ENCODE assay signal across 23 cellular contexts in the genomic region with DNA sequence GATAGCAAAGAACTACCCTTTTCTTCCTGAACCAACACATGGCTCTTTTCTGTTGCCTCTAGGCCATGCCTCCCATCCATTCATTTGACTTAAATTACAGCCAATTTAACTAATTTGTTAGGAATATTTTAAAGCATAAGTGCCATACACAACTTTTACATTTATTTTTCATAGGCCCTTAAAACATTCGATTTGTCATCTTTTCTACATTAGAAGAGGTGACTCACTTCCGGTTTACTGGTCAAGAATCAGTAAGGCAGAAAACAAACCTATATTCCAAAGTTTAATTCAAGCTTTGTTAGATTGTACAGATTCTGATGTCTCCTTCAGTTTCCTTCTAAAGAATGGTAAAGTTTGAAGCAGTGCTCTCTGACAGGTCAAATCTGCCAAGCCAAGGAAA.
A peak's percentile ranks its signal among the peaks of the same experiment; 100 is the strongest.
DNase-seq lines count a peak whose midpoint lies in the region; ATAC-seq, FAIRE-seq and TF ChIP-seq lines count a peak whose summit lies in the region.
"Had no signal": no experiment of that assay in that cellular context is flagged by ENCODE, and none has a peak within 500 bp of the region (broad histone marks: within the 10 kb centered on the region; RNA-seq: fewer than 3 reads in every experiment).

No MANE protein-coding gene starts in this region.

- no peak overlapping the region for H3K4me2 ChIP-seq in A549
- H3K4me2 ChIP-seq in GM23338 = no peak overlapping the region
- H3K4me2 ChIP-seq: BLaER1 treated with 17β-estradiol and CSF1 and Interleukin-3, amounts not matched to agents 10 nM and 100 nM had no signal

- H4K20me1 ChIP-seq in GM23338 (replicated peaks; ENCODE audit: insufficient read depth) = no peaks in the 10 kb centered on the region
- H4K20me1 ChIP-seq: BLaER1 treated with 17β-estradiol and CSF1 and Interleukin-3, amounts not matched to agents 10 nM and 100 nM had no signal

- no peaks in the 10 kb centered on the region for H3K4me1 ChIP-seq in A549
- no peaks in the 10 kb centered on the region for H3K4me1 ChIP-seq in GM23338 (ENCODE audit: insufficient read depth)

- no peaks in the 10 kb centered on the region for H3K9me3 Mint-ChIP-seq in GM23338
- H3K9me3 Mint-ChIP-seq: CD8-positive, alpha-beta T cell; IgD-negative memory B cell had no signal

- H3K79me2 ChIP-seq in GM23338 (replicated peaks; ENCODE audit: insufficient read depth) = no peaks in the 10 kb centered on the region

- TF ChIP-seq RAD21 in A549 (conservative IDR thresholded peaks at IDR 0.05 in 1 of 2, IDR thresholded peaks at IDR 0.05 in 1 of 2) = no peak

- H3K36me3 Mint-ChIP-seq in GM23338 (ENCODE audit: low read depth) = no peaks in the 10 kb centered on the region
- H3K36me3 Mint-ChIP-seq: CD8-positive, alpha-beta T cell; IgD-negative memory B cell; T-cell had no signal

- FAIRE-seq in A549 (lab: Jason Lieb, UNC) = no peak
- FAIRE-seq: A204.1, H1, HTR-8/SVneo, RCC 7860 had no signal

- TF ChIP-seq EP300 in A549 (IDR thresholded peaks at IDR 0.05) = no peak

- POLR2A ChIA-PET in A549 (lab: Yijun Ruan, JAX) = no interaction called here

- H3K36me3 ChIP-seq in GM23338 (ENCODE audit: insufficient read depth) = no peaks in the 10 kb centered on the region
- H3K36me3 ChIP-seq: BLaER1 treated with 17β-estradiol and CSF1 and Interleukin-3, amounts not matched to agents 10 nM and 100 nM had no signal

- H3K27ac Mint-ChIP-seq in GM23338 = peak overlapping the region; percentile 84; the same call in 1 of the 2 replicates
- H3K27ac Mint-ChIP-seq: CD8-positive, alpha-beta T cell; HFFc6; IgD-negative memory B cell; T-cell had no signal

- H3K27me3 Mint-ChIP-seq in GM23338 (ENCODE audit: insufficient read depth, low read depth, poor library complexity) = no peaks in the 10 kb centered on the region
- H3K27me3 Mint-ChIP-seq: IgD-negative memory B cell, T-cell had no signal

- H3K9me2 ChIP-seq in GM23338 (ENCODE audit: insufficient read depth) = no peaks in the 10 kb centered on the region

- no peak for ATAC-seq in A549
- ATAC-seq in GM23338 = no peak
- no peak for ATAC-seq in GM19324 (IDR thresholded peaks at IDR 0.05; ENCODE audit: low FRiP score, unreplicated experiment)
- ATAC-seq: CD8-positive, alpha-beta T cell; T-cell had no signal

- TF ChIP-seq CTCF in A549 (IDR thresholded peaks at IDR 0.05) (no peak), GM23338 (conservative IDR thresholded peaks at IDR 0.05; ENCODE audit: low read depth in 2 of 2) (no peak), foreskin fibroblast (IDR thresholded peaks at IDR 0.05; ENCODE audit: low read depth, low read length) (no peak)

- 0 out of 2 replicates have a peak overlapping the region, but pooled peaks have one; percentile 49 for H2AFZ ChIP-seq in GM23338

- H3F3A ChIP-seq in GM23338 (replicated peaks; ENCODE audit: low read depth) = no peaks in the 10 kb centered on the region

- H3K9me3 ChIP-seq in A549 = no peaks in the 10 kb centered on the region
- H3K9me3 ChIP-seq: BLaER1 treated with 17β-estradiol and CSF1 and Interleukin-3, amounts not matched to agents 10 nM and 100 nM had no signal

- no peak overlapping the region for H3K27ac ChIP-seq in A549
- H3K27ac ChIP-seq in GM23338 (ENCODE audit: low read depth) = no peak overlapping the region
- H3K27ac ChIP-seq: BLaER1 treated with 17β-estradiol and CSF1 and Interleukin-3, amounts not matched to agents 10 nM and 100 nM; HL-60 had no signal

- WGBS in A549 (ENCODE audit: missing lambda C conversion rate) = 49% methylated on average over 2 of the region's 2 CpGs

- DNase-seq in A549 (ENCODE audit: low read depth in 1 of 2, low spot score in 1 of 2) (no peak), GM23338 (ENCODE audit: low spot score) (no peak), RKO (ENCODE audit: low spot score) (peak; percentile 21), foreskin fibroblast (peak; percentile 4 to 48), cortex of kidney (lab: John Stamatoyannopoulos, UW) (no peak)
- DNase-seq in stimulated activated CD4-positive, alpha-beta T cell treated with anti-CD3 and anti-CD28 coated beads, Interleukin-4, amount 100 ng/mL, for 4 hours = no peak
- DNase-seq: CD8-positive, alpha-beta T cell; GDM1; HFFc6; Karpas-422; NCI-H1105; NCI-H1694 treated with DMSO at 0.1 percent for 48 hours; NK-92 treated with Interleukin-12 subunit alpha and Interleukin-12 subunit beta, amount 100 ng/mL, for 24 hours; Right ventricle myocardium superior; T-cell had no signal

- peaks cover 4% of the 10 kb centered on the region; the same call in 1 of the 3 replicates for H3K4me1 Mint-ChIP-seq in GM23338
- H3K4me1 Mint-ChIP-seq: IgD-negative memory B cell, T-cell had no signal

- no peak overlapping the region for H3K4me3 ChIP-seq in A549
- H3K4me3 ChIP-seq in GM23338 = no peak overlapping the region
- no peak overlapping the region for H3K4me3 ChIP-seq in foreskin fibroblast (ENCODE audit: low read depth in 1 of 2, low read length in 2 of 2)
- H3K4me3 ChIP-seq: BLaER1 treated with 17β-estradiol and CSF1 and Interleukin-3, amounts not matched to agents 10 nM and 100 nM had no signal

- CTCF ChIA-PET in A549 (lab: Yijun Ruan, JAX) = no interaction called here

- no peak overlapping the region for H3K4me3 Mint-ChIP-seq in GM23338
- H3K4me3 Mint-ChIP-seq: CD8-positive, alpha-beta T cell; HFFc6; IgD-negative memory B cell; T-cell had no signal

- H3K27me3 ChIP-seq in GM23338 (ENCODE audit: insufficient read depth) = no peaks in the 10 kb centered on the region
- H3K27me3 ChIP-seq: BLaER1 treated with 17β-estradiol and CSF1 and Interleukin-3, amounts not matched to agents 10 nM and 100 nM had no signal

- no peak for TF ChIP-seq POLR2A in A549 (IDR thresholded peaks at IDR 0.05; ENCODE audit: low read length)

TF ChIP-seq in A549, 52 proteins besides CTCF, POLR2A, EP300 and RAD21:
- TF ChIP-seq NPAS2 (CRISPR knock-in tag; IDR thresholded peaks at IDR 0.05; ENCODE audit: borderline replicate concordance) (no peak), FOSL2 (IDR thresholded peaks at IDR 0.05) (no peak), FOSL2 (CRISPR knock-in tag; IDR thresholded peaks at IDR 0.05) (0 out of 2 replicates have a peak, but pooled peaks have one; percentile 13), JUNB (IDR thresholded peaks at IDR 0.05) (no peak), MAZ (IDR thresholded peaks at IDR 0.05; ENCODE audit: borderline replicate concordance, low read depth, low read length) (no peak)

TF ChIP-seq in GM23338, 12 proteins besides CTCF, POLR2A, EP300 and RAD21:
- TF ChIP-seq EZH2phosphoT487 (IDR thresholded peaks at IDR 0.05; ENCODE audit: unreplicated experiment) (no peak), CREB1 (CRISPR knock-in tag; IDR thresholded peaks at IDR 0.05; ENCODE audit: low read depth) (no peak), STAT1 (IDR thresholded peaks at IDR 0.05; ENCODE audit: unreplicated experiment) (no peak), ZNF462 (CRISPR knock-in tag; IDR thresholded peaks at IDR 0.05) (no peak)
TF ChIP-seq in GM23338: peak in this region for 0.

Comparison
In these comparisons a context has a peak if more than half of its experiments do, and no peak if none do; other contexts are left out.
1. DNase-seq: peak in RKO (single experiment) and foreskin fibroblast (2 of 2); none in A549 (0 of 2), GM23338 (single experiment), cortex of kidney (single experiment) and stimulated activated CD4-positive, alpha-beta T cell treated with anti-CD3 and anti-CD28 coated beads, Interleukin-4, amount 100 ng/mL, for 4 hours (0 of 2).